In genomic region chr6:94341173-94341572, GRCh38 we compare ENCODE assay signal across 19 cellular contexts.
"Had no signal": no experiment of that assay in that cellular context is flagged by ENCODE, and none has a peak within 500 bp of the region (broad histone marks: within the 10 kb centered on the region; RNA-seq: fewer than 3 reads in every experiment).

No MANE protein-coding gene starts in this region.

- H3K27ac ChIP-seq: epithelial cell of prostate, foreskin keratinocyte, prostate gland, right atrium auricular region, thyroid gland, uterus had no signal

- DNase-seq: activated CD4-positive, alpha-beta memory T cell treated with anti-CD3 and anti-CD28 coated beads, Interleukin-2, amount 10 ng/mL, durations not matched to agents 7 days and 5 days; activated CD4-positive, alpha-beta T cell treated with anti-CD3 and anti-CD28 coated beads for 48 hours; activated CD4-positive, CD25-positive, alpha-beta regulatory T cell; activated CD8-positive, alpha-beta memory T cell treated with anti-CD3 and anti-CD28 coated beads, Interleukin-2, amount 10 ng/mL, durations not matched to agents 7 days and 5 days; activated naive CD4-positive, alpha-beta T cell treated with Interleukin-2 at 50 U/mL for 16 hours; activated naive CD8-positive, alpha-beta T cell treated with anti-CD3 and anti-CD28 coated beads, Interleukin-2, amount 10 ng/mL, durations not matched to agents 7 days and 5 days; amygdala; foreskin keratinocyte; hippocampal formation; left ventricle myocardium superior; stimulated activated CD4-positive, alpha-beta T cell treated with anti-CD3 and anti-CD28 coated beads, Interleukin-2, amount 100 ng/mL, for 24 hours; stimulated activated naive CD4-positive, alpha-beta T cell treated with Interleukin-2 at 50 U/mL for 16 hours; T-helper 9 cell; thyroid gland; uterus had no signal

- H3K4me3 ChIP-seq: prostate gland, right atrium auricular region, thyroid gland, uterus had no signal

- ATAC-seq: activated CD8-positive, alpha-beta memory T cell treated with anti-CD3 and anti-CD28 coated beads, Interleukin-2, amount 10 ng/mL, durations not matched to agents 7 days and 5 days; activated T-helper 17 cell treated with anti-CD3 and anti-CD28 coated beads, Interleukin-2, amount 50 U/mL, for 72 hours; foreskin keratinocyte; left ventricle myocardium superior had no signal
